In genomic region chr20:58982406-58983114, GRCh38 we compare ENCODE assay signal across 1 cellular context.
TF ChIP-seq lines count a peak whose summit lies in the region.

No MANE protein-coding gene starts in this region.

TF ChIP-seq in K562, 482 proteins besides CTCF, POLR2A, EP300 and RAD21:
- 0 out of 2 replicates have a peak, but pooled peaks have one; percentile 21 for TF ChIP-seq RBFOX2 (IDR thresholded peaks at IDR 0.05; ENCODE audit: low read depth, low read length)
- peak; percentile 6; the same call in 1 of the 2 replicates for TF ChIP-seq SMARCA4 (IDR thresholded peaks at IDR 0.05)
- peak; percentile 98 for TF ChIP-seq PRDM10 (IDR thresholded peaks at IDR 0.05; ENCODE audit: partially characterized antibody)
- peak; percentile 17; the same call in 1 of the 2 replicates for TF ChIP-seq NKRF (IDR thresholded peaks at IDR 0.05; ENCODE audit: borderline replicate concordance)
- no peak for TF ChIP-seq ATF7 (IDR thresholded peaks at IDR 0.05)
- TF ChIP-seq NFRKB (IDR thresholded peaks at IDR 0.05; ENCODE audit: low read depth), result 0 out of 2 replicates have a peak, but pooled peaks have one; percentile 34
- TF ChIP-seq ZNF561 (CRISPR knock-in tag; conservative IDR thresholded peaks at IDR 0.05), result no peak
- no peak for TF ChIP-seq KHSRP (IDR thresholded peaks at IDR 0.05)
- TF ChIP-seq HDAC1 (IDR thresholded peaks at IDR 0.05), result 0 out of 4 replicates have a peak, but pooled peaks of 1 of the 2 experiments have one; percentile 23
- no peak for TF ChIP-seq ATF3 (IDR thresholded peaks at IDR 0.05)
- TF ChIP-seq ATF3 (CRISPR knock-in tag; conservative IDR thresholded peaks at IDR 0.05), result no peak
- TF ChIP-seq EHMT2 (IDR thresholded peaks at IDR 0.05), result peak; percentile 41; the same call in 1 of the 2 replicates
- peak; percentile 26 for TF ChIP-seq TAF1 (IDR thresholded peaks at IDR 0.05; ENCODE audit: control insufficient read depth, extremely low read depth, insufficient read depth, low read length, severe bottlenecking)
- peak; percentile 68 for TF ChIP-seq ESRRA (IDR thresholded peaks at IDR 0.05; ENCODE audit: borderline replicate concordance, low read depth)
- TF ChIP-seq E2F1 (CRISPR knock-in tag; IDR thresholded peaks at IDR 0.05), result no peak
- TF ChIP-seq YY1 (IDR thresholded peaks at IDR 0.05; ENCODE audit: borderline replicate concordance in 1 of 3, control insufficient read depth in 1 of 3, extremely low read depth in 1 of 3, insufficient read depth in 3 of 3, insufficient read length in 1 of 3, insufficient replicate concordance in 2 of 3, low read depth in 1 of 3, low read length in 2 of 3), result peak in 1 of 3 experiments; percentile 29
- no peak for TF ChIP-seq NBN (IDR thresholded peaks at IDR 0.05; ENCODE audit: low read depth)
- no peak for TF ChIP-seq POLR3A (IDR thresholded peaks at IDR 0.05; ENCODE audit: borderline replicate concordance, extremely low read depth, insufficient read depth, insufficient read length)
- peak; percentile 90 for TF ChIP-seq HDGF (IDR thresholded peaks at IDR 0.05)
- peak in 1 of 2 experiments; percentile 11; a peak in 1 of 4 replicates for TF ChIP-seq TRIM24 (IDR thresholded peaks at IDR 0.05)
- peak; percentile 32; the same call in 1 of the 2 replicates for TF ChIP-seq JUND (IDR thresholded peaks at IDR 0.05; ENCODE audit: borderline replicate concordance, low read depth, low read length)
- no peak for TF ChIP-seq JUND (tag; IDR thresholded peaks at IDR 0.05; ENCODE audit: borderline replicate concordance, low read depth, low read length)
- no peak for TF ChIP-seq ZBTB1 (CRISPR knock-in tag; IDR thresholded peaks at IDR 0.05; ENCODE audit: borderline replicate concordance, low read depth)
- no peak for TF ChIP-seq ZBTB49 (CRISPR knock-in tag; IDR thresholded peaks at IDR 0.05; ENCODE audit: borderline replicate concordance)
- no peak for TF ChIP-seq ETS1 (conservative IDR thresholded peaks at IDR 0.05; ENCODE audit: control insufficient read depth, low read depth, low read length)
- peak; percentile 87 for TF ChIP-seq HMBOX1 (IDR thresholded peaks at IDR 0.05)
- TF ChIP-seq TBP (optimal IDR thresholded peaks at IDR 0.05; ENCODE audit: low read depth, low read length), result peak; percentile 7
- TF ChIP-seq ILF3 (IDR thresholded peaks at IDR 0.05; ENCODE audit: borderline replicate concordance), result no peak
- 0 out of 2 replicates have a peak, but pooled peaks have one; percentile 21 for TF ChIP-seq CBFA2T3 (IDR thresholded peaks at IDR 0.05)
- TF ChIP-seq SUPT5H (IDR thresholded peaks at IDR 0.05), result peak; percentile 59
- peak in 1 of 2 experiments; percentile 85; a peak in 2 of 4 replicates for TF ChIP-seq FOXK2 (conservative IDR thresholded peaks at IDR 0.05 in 1 of 2, IDR thresholded peaks at IDR 0.05 in 1 of 2; ENCODE audit: low read depth in 2 of 2)
- no peak for TF ChIP-seq SMARCC2 (IDR thresholded peaks at IDR 0.05; ENCODE audit: low read depth)
- TF ChIP-seq ZBED1 (IDR thresholded peaks at IDR 0.05), result no peak
- TF ChIP-seq BCL6 (CRISPR knock-in tag; IDR thresholded peaks at IDR 0.05), result no peak
